Comparison of ENCODE assay signal across 17 cellular contexts in the genomic region with DNA sequence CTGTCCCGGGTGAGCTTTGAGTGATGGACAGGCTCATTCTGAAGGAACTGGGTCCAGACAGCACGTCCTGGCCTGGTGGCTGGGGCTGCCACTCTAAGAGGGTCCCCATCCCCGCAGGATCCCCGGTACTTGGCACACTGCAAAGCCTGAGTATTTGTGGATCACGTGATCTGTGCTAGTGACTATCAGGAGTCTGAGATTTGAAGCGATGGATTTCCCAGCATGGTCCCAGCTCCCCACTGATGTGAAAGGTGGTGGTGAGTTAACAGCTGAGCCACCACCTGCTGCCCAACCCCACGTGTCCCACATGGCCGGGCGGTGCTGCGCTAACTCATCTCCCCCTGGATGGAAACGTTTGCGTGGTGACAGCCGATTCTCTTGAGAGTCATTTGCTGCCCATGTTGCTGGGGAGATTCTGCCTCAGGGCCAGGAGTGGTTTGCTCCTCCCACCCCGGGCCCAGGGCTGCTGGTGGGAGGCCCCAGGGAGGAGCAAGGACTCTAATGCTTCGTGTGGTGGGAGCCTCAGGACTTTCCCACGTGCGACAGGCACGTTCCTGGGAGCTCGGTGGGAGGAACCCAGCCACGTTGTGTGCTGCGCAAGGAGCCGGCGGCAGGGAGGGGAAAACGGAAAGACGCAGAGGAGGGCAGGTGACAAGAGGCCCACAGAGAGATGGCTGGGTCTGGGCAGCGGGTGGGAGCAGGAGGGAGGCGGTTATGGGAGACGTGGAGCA. TPM values are rescaled to one million over a fixed set of nuclear protein-coding genes. Genes with fewer than 3 reads are reported as not detected.
A peak's percentile ranks its signal among the peaks of the same experiment; 100 is the strongest.
DNase-seq lines count a peak whose midpoint lies in the region; TF ChIP-seq lines count a peak whose summit lies in the region.
"Had no signal": no experiment of that assay in that cellular context is flagged by ENCODE, and none has a peak within 500 bp of the region (broad histone marks: within the 10 kb centered on the region; RNA-seq: fewer than 3 reads in every experiment).

No MANE protein-coding gene starts in this region.

- H3K9me3 ChIP-seq in WERI-Rb-1 (ENCODE audit: severe bottlenecking), result no peaks in the 10 kb centered on the region
- H3K9me3 ChIP-seq: A549, ascending aorta, colonic mucosa, right atrium auricular region had no signal

- no peak overlapping the region for H3K27ac ChIP-seq in WERI-Rb-1
- H3K27ac ChIP-seq: A549, ascending aorta, colonic mucosa, right atrium auricular region had no signal

- no peak overlapping the region for H3K4me3 ChIP-seq in WERI-Rb-1 (ENCODE audit: low read depth, low read length)
- H3K4me3 ChIP-seq: A549, ascending aorta, colonic mucosa, right atrium auricular region had no signal

- no peaks in the 10 kb centered on the region for H3K4me1 Mint-ChIP-seq in progenitor cell of endocrine pancreas (ENCODE audit: low read depth)

- no peaks in the 10 kb centered on the region for H3K9me3 Mint-ChIP-seq in progenitor cell of endocrine pancreas (ENCODE audit: low read depth)
- H3K9me3 Mint-ChIP-seq: stimulated activated naive CD8-positive, alpha-beta T cell treated with anti-CD3 and anti-CD28 coated beads, Interleukin-15, amount 100 ng/mL, for 72 hours had no signal

- H3K4me3 Mint-ChIP-seq in progenitor cell of endocrine pancreas (ENCODE audit: low read depth), result no peak overlapping the region
- H3K4me3 Mint-ChIP-seq: CD14-positive monocyte; stimulated activated naive CD8-positive, alpha-beta T cell treated with anti-CD3 and anti-CD28 coated beads, Interleukin-15, amount 100 ng/mL, for 72 hours had no signal

- H3K36me3 Mint-ChIP-seq in progenitor cell of endocrine pancreas (ENCODE audit: insufficient read depth), result peaks cover 13% of the 10 kb centered on the region

- no peaks in the 10 kb centered on the region for H3K27me3 ChIP-seq in WERI-Rb-1 (ENCODE audit: insufficient read depth, low read depth, severe bottlenecking)
- H3K27me3 ChIP-seq: ascending aorta, colonic mucosa, right atrium auricular region had no signal

- no peaks in the 10 kb centered on the region for H3K27me3 Mint-ChIP-seq in progenitor cell of endocrine pancreas
- H3K27me3 Mint-ChIP-seq: stimulated activated naive CD8-positive, alpha-beta T cell treated with anti-CD3 and anti-CD28 coated beads, Interleukin-15, amount 100 ng/mL, for 72 hours had no signal

- peak overlapping the region; percentile 24 for H3K27ac Mint-ChIP-seq in progenitor cell of endocrine pancreas

- TF ChIP-seq CTCF in WERI-Rb-1 (IDR thresholded peaks at IDR 0.05; ENCODE audit: low read depth, low read length), result no peak
- TF ChIP-seq CTCF in progenitor cell of endocrine pancreas (IDR thresholded peaks at IDR 0.05; ENCODE audit: unreplicated experiment), result no peak

- H3K36me3 ChIP-seq in WERI-Rb-1, result peaks cover 6% of the 10 kb centered on the region
- H3K36me3 ChIP-seq: colonic mucosa, right atrium auricular region had no signal

- DNase-seq in NCI-H2227 (lab: John Stamatoyannopoulos, UW; ENCODE audit: unreplicated experiment) (peak; percentile 29), NCI-H2227 treated with DMSO at 0.1 percent for 48 hours (lab: John Stamatoyannopoulos, UW) (no peak), NCI-H146 (lab: John Stamatoyannopoulos, UW) (peak; percentile 62), WERI-Rb-1 (peak; percentile 62), progenitor cell of endocrine pancreas (ENCODE audit: low spot score, unreplicated experiment) (no peak), kidney glomerular epithelial cell (lab: John Stamatoyannopoulos, UW) (no peak), SIG-M5 treated with dmso at 0.1 percent for 504 hours (lab: John Stamatoyannopoulos, UW; ENCODE audit: unreplicated experiment) (no peak)
- no peak for DNase-seq in activated CD4-positive, alpha-beta T cell treated with anti-CD3 and anti-CD28 coated beads for 4 hours
- DNase-seq: colonic mucosa; DND-41; left cardiac atrium; SHP77 treated with DMSO at 0.1 percent for 48 hours; stimulated activated naive CD8-positive, alpha-beta T cell treated with anti-CD3 and anti-CD28 coated beads, Interleukin-15, amount 100 ng/mL, for 72 hours had no signal

RNA-seq across cellular contexts. Expression of gene FAAP20, which starts 15.1 kb away (rescaled TPM):
- total RNA-seq in progenitor cell of endocrine pancreas, result 74.3 and 77.9 TPM in 2 replicates

RNA-seq across cellular contexts. Expression of gene SKI, which starts 48.7 kb away (rescaled TPM):
- 56.2 and 59.4 TPM in 2 replicates for total RNA-seq in progenitor cell of endocrine pancreas

Comparison
In these comparisons a context has a peak if more than half of its experiments do, and no peak if none do; other contexts are left out.
1. DNase-seq: peak in NCI-H2227 (single experiment), NCI-H146 (single experiment) and WERI-Rb-1 (single experiment); none in NCI-H2227 treated with DMSO at 0.1 percent for 48 hours (single experiment), progenitor cell of endocrine pancreas (single experiment), kidney glomerular epithelial cell (single experiment), SIG-M5 treated with dmso at 0.1 percent for 504 hours (single experiment) and activated CD4-positive, alpha-beta T cell treated with anti-CD3 and anti-CD28 coated beads for 4 hours (0 of 2).